In the genomic region with DNA sequence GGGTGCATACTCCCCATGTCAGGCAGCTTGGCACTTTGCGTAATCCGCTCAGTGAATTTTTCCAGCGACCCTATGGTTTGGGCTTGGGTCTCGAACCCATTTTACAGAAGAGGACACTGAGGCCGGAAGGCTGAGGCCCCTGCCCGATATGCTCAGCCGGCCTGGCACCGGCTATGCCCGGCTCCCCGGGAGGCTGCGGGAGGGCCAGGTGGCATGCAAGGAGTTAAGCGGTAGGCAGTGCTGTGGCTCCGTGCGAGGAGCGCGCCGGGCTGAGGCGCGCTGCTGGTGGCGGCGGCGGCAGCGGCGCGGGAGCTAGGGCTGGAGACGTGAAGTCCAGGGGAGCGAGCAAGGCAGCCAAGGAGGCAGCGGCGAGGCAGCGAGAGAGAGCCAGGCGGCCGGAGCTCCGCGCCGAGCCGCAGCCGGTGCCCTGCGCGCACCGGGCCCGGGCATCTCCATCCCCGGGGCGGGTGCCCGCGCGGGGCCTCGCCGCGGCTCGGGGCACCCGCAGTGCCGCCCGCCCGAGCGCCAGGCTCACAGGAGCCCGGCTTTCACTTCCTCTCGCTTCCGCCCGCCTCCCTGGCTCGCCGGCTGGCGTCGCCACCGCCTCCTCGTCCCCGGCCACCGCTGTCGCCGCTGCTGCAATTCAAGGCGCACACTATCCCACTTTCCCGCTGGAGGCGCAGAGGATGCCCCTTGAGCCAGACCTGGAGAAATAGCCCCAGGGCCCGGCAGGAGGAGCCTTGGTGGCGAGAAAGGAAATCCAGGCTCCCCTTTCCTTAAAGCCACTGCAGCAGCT, we compare ENCODE assay signal across 8 cellular contexts. TPM values are rescaled to one million over a fixed set of nuclear protein-coding genes. Genes with fewer than 3 reads are reported as not detected.
DNase-seq lines count a peak whose midpoint lies in the region; ATAC-seq and TF ChIP-seq lines count a peak whose summit lies in the region.

A gene (plus strand): TSS at position 272 of the 796 bp plus-strand sequence. CDS start 66,545 bp downstream, outside the sequence.

- no peaks in the 10 kb centered on the region for H3K4me1 ChIP-seq in GM23248 (ENCODE audit: insufficient read depth)
- peaks cover 0 to 8% of the 10 kb centered on the region in 2 donors for H3K4me1 ChIP-seq in lung (ENCODE audit: control insufficient read depth in 2 of 2, insufficient read depth in 2 of 2, low read length in 2 of 2)

- no peak within 1 kb of the TSS for H3K27ac Mint-ChIP-seq in effector memory CD8-positive, alpha-beta T cell

- peak; percentile 11 for DNase-seq in A172 (ENCODE audit: low spot score)
- DNase-seq in GM23248 = peak; percentile 47
- DNase-seq in OCI-M1 (lab: John Stamatoyannopoulos, UW) = peak; percentile 77
- no peak for DNase-seq in effector memory CD8-positive, alpha-beta T cell
- no peak for DNase-seq in lung (ENCODE audit: low spot score)
- no peak for DNase-seq in NCI-H1436 treated with DMSO at 0.1 percent for 48 hours (lab: John Stamatoyannopoulos, UW)

- WGBS in GM23248 (ENCODE audit: low coverage in 1 of 2, low lambda C conversion rate in 2 of 2, missing lambda C conversion rate in 2 of 2), 2 experiments = 4 to 5% methylated on average over 52 to 70 of the region's 74 CpGs
- WGBS in lung, 2 donors = 4 to 6% methylated on average over 51 to 74 of the region's 74 CpGs

- H3K9me3 ChIP-seq in GM23248 (ENCODE audit: low read depth) = no peaks in the 10 kb centered on the region
- peaks cover 0 to 5% of the 10 kb centered on the region in 2 donors for H3K9me3 ChIP-seq in lung (ENCODE audit: control insufficient read depth in 2 of 2, insufficient read depth in 1 of 2, low read length in 1 of 2)

- no peaks in the 10 kb centered on the region for H3K36me3 Mint-ChIP-seq in effector memory CD8-positive, alpha-beta T cell (ENCODE audit: insufficient read depth)

- ATAC-seq in effector memory CD8-positive, alpha-beta T cell (replicated peaks) = peak; percentile 60
- ATAC-seq in lung (ENCODE audit: insufficient read depth, low FRiP score) (no peak), HG02870 (IDR thresholded peaks at IDR 0.05; ENCODE audit: unreplicated experiment) (no peak)

- peak within 1 kb of the TSS; percentile 65 for H3K4me3 ChIP-seq in GM23248
- peak within 1 kb of the TSS; percentile 6 for H3K4me3 ChIP-seq in lung

- H3K4me2 ChIP-seq in GM23248 (ENCODE audit: unreplicated experiment) = peak within 1 kb of the TSS; percentile 65

- H3K79me2 ChIP-seq in GM23248 (ENCODE audit: insufficient read depth) = no peaks in the 10 kb centered on the region

- no peaks in the 10 kb centered on the region for H3K9me3 Mint-ChIP-seq in effector memory CD8-positive, alpha-beta T cell

- H3K9ac ChIP-seq in GM23248 = no peak within 1 kb of the TSS

- peak within 1 kb of the TSS; percentile 43 to 51 for H3K4me3 Mint-ChIP-seq in effector memory CD8-positive, alpha-beta T cell

- no peak within 1 kb of the TSS for H3K27ac ChIP-seq in GM23248
- no peak within 1 kb of the TSS for H3K27ac ChIP-seq in lung (ENCODE audit: low read depth in 1 of 2, low read length in 1 of 2)
- peak within 1 kb of the TSS; percentile 36 for H3K27ac ChIP-seq in temporal lobe (ENCODE audit: low read depth, low read length)

- H3K27me3 ChIP-seq in GM23248 (replicated peaks; ENCODE audit: insufficient read depth) (peaks cover 40% of the 10 kb centered on the region), lung (ENCODE audit: control insufficient read depth, insufficient read depth) (no peaks in the 10 kb centered on the region)

- no peaks in the 10 kb centered on the region for H3K9me2 ChIP-seq in GM23248 (ENCODE audit: insufficient read depth)

- no peak for TF ChIP-seq CTCF in lung (IDR thresholded peaks at IDR 0.05; ENCODE audit: control extremely low read depth, extremely low read depth)

- no peaks in the 10 kb centered on the region for H3K36me3 ChIP-seq in GM23248 (ENCODE audit: low read depth)
- no peaks in the 10 kb centered on the region for H3K36me3 ChIP-seq in lung (ENCODE audit: control insufficient read depth in 2 of 2, insufficient read depth in 2 of 2, low read length in 2 of 2)

- peaks cover 60 to 74% of the 10 kb centered on the region in 2 donors for H3K27me3 Mint-ChIP-seq in effector memory CD8-positive, alpha-beta T cell

- no peaks in the 10 kb centered on the region for H3F3A ChIP-seq in GM23248 (ENCODE audit: insufficient read depth)

- H2AFZ ChIP-seq in GM23248 = peak within 1 kb of the TSS; percentile 24; the same call in 1 of the 2 replicates

- in situ Hi-C loops in GM23248 (cut with MboI) = no loop called here

- H3K4me1 Mint-ChIP-seq in effector memory CD8-positive, alpha-beta T cell (ENCODE audit: low read depth in 2 of 2) = peaks cover 0 to 2% of the 10 kb centered on the region in 2 donors

- H4K20me1 ChIP-seq in GM23248 (ENCODE audit: insufficient read depth) = no peaks in the 10 kb centered on the region

RNA-seq across cellular contexts. Expression of the gene that starts here (rescaled TPM):
- total RNA-seq in A172 (2014; rRNA removed; shearing (Covaris generic)) = not detected in 2 replicates
- total RNA-seq in GM23248 (2014; rRNA removed; shearing (Covaris generic)) = not detected in 2 replicates
- polyA plus RNA-seq in GM23248 (2016; fragmentation: Nextera tagmentation; extraction: Ambion mirVana) (not detected in 2 replicates), lung (under 1 TPM; 0.02 to 0.08 TPM)
- total RNA-seq in lung (1 to 10 TPM in 1 of 2 donors, under 1 TPM in 1; 0.71 to 1.8 TPM), temporal lobe (3.4 TPM)

Comparison
In these comparisons a context has a peak if more than half of its experiments do, and no peak if none do; other contexts are left out.
1. Peak in DNase-seq in A172; RNA of the gene not detected or under 1 TPM.
2. Peak in DNase-seq, H3K4me3 ChIP-seq and H3K4me2 ChIP-seq in GM23248; RNA of the gene not detected or under 1 TPM.